8 cellular contexts compared by ENCODE assay signal in the genomic region with DNA sequence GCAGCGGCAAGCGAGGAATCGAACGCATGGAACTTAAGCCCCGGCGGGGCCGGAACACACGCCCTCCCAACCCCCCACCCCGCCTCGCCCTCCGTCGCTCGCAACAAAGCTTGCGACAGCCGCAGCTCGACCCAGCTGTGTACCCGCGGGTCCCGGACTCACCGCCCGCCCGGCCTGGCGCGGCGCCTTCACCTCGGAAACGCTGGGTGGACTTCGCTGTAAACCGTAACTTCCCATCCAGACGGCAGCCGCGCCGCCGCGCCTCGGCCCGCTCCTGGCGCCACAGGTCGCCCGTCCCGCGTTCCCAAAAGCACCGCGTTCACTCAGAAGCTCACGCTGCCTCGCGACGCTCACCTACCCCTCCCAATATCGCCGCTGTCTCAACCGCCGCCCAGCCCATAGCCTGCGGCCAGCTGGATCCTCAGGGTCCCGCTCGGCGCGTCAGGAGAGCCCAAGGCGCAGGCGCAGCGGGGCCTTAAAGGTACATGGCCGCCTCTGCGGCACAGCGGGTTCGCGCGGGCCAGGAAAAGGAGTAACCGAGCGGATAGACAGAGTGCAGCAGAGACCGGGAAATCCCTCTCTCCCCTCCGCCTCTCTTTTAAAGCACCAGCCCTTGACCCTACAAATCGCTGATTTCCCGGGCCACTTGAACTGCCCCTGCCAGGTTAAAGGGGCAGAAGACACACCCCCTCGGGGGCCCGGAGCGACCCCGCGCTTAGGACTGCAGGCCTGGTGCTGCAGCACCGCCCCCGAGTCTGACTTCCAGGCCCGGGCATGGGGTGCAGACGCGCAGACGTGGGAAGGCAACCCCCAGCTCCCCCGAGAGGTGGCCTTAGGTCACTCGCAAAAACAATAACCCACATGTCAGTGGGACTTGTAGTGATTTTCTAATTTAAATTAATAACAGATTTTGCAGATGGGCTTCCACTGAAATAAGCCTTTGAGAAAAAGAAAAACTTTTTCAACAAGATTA. TPM values are rescaled to one million over a fixed set of nuclear protein-coding genes. Genes with fewer than 3 reads are reported as not detected.
DNase-seq lines count a peak whose midpoint lies in the region; ATAC-seq, FAIRE-seq and TF ChIP-seq lines count a peak whose summit lies in the region.
"Not testable (repeated sequence)": the region's sequence is repeated elsewhere in the genome, so short reads cannot be mapped to it uniquely, and the experiment has no call there.

A gene with protein sequence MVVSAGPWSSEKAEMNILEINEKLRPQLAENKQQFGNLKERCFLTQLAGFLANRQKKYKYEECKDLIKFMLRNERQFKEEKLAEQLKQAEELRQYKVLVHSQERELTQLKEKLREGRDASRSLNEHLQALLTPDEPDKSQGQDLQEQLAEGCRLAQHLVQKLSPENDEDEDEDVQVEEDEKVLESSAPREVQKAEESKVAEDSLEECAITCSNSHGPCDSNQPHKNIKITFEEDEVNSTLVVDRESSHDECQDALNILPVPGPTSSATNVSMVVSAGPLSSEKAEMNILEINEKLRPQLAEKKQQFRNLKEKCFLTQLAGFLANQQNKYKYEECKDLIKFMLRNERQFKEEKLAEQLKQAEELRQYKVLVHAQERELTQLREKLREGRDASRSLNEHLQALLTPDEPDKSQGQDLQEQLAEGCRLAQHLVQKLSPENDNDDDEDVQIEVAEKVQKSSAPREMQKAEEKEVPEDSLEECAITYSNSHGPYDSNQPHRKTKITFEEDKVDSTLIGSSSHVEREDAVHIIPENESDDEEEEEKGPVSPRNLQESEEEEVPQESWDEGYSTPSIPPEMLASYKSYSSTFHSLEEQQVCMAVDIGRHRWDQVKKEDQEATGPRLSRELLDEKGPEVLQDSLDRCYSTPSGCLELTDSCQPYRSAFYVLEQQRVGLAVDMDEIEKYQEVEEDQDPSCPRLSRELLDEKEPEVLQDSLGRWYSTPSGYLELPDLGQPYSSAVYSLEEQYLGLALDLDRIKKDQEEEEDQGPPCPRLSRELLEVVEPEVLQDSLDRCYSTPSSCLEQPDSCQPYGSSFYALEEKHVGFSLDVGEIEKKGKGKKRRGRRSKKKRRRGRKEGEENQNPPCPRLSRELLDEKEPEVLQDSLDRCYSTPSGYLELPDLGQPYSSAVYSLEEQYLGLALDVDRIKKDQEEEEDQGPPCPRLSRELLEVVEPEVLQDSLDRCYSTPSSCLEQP (N-terminal part only) (minus strand): TSS at position 443 of the 973 bp plus-strand sequence. CDS start 21,412 bp downstream, outside the sequence.

- not testable (repeated sequence) for H3K27me3 Mint-ChIP-seq in astrocyte (ENCODE audit: low read depth, unreplicated experiment)

- H3K4me1 ChIP-seq in astrocyte (ENCODE audit: insufficient read depth, low read length); thymus (ENCODE audit: control insufficient read depth, insufficient read depth, low read length): not testable (repeated sequence)

- TF ChIP-seq CTCF in astrocyte (IDR thresholded peaks at IDR 0.05; ENCODE audit: insufficient read depth, low read depth, low read length), result not testable (repeated sequence)

- H3K9me3 Mint-ChIP-seq in astrocyte (ENCODE audit: unreplicated experiment), result not testable (repeated sequence)

- H3K4me3 ChIP-seq in astrocyte (ENCODE audit: insufficient read depth, low read depth, low read length) (peak within 1 kb of the TSS; percentile 46), thymus (ENCODE audit: low read length) (peak within 1 kb of the TSS; percentile 37)

- not testable (repeated sequence) for DNase-seq in GM12891 (ENCODE audit: insufficient read length, low spot score)
- DNase-seq in NAMALWA (ENCODE audit: low spot score) (peak; percentile 61), T-helper 9 cell (peak; percentile 8), astrocyte (ENCODE audit: low read depth) (peak; percentile 25), left cardiac atrium (peak; percentile 65), posterior vena cava (ENCODE audit: low spot score) (peak; percentile 89)

- not testable (repeated sequence) for H3K4me1 Mint-ChIP-seq in astrocyte (ENCODE audit: low read depth, unreplicated experiment)

- TF ChIP-seq POLR2A in GM12891 (IDR thresholded peaks at IDR 0.05; ENCODE audit: low read depth, low read length), result not testable (repeated sequence)

- not testable (repeated sequence) for H3K36me3 ChIP-seq in astrocyte (ENCODE audit: insufficient read depth, low read length); thymus (ENCODE audit: control insufficient read depth, insufficient read depth)

- peak within 1 kb of the TSS; percentile 90 for H3K27ac Mint-ChIP-seq in astrocyte (ENCODE audit: unreplicated experiment)

- under 1% methylated on average over 41 of the region's 85 CpGs for WGBS in thymus

- H4K20me1 ChIP-seq in astrocyte (ENCODE audit: insufficient read depth, low read length), result not testable (repeated sequence)

- not testable (repeated sequence) for H3K36me3 Mint-ChIP-seq in astrocyte (ENCODE audit: low read depth, unreplicated experiment)

- H3K27ac ChIP-seq in astrocyte (ENCODE audit: low read depth, low read length), result peak within 1 kb of the TSS; percentile 47
- not testable (repeated sequence) for H3K27ac ChIP-seq in thymus (ENCODE audit: low read depth)

- peak within 1 kb of the TSS; percentile 98 for H3K4me3 Mint-ChIP-seq in astrocyte (ENCODE audit: unreplicated experiment)

- H3K9ac ChIP-seq in astrocyte (ENCODE audit: low read length), result peak within 1 kb of the TSS; percentile 54

- peak within 1 kb of the TSS; percentile 67 for H3K4me2 ChIP-seq in astrocyte (ENCODE audit: low read length)

- not testable (repeated sequence) for H2AFZ ChIP-seq in astrocyte (ENCODE audit: low read depth, low read length)

- ATAC-seq in HG02623 (IDR thresholded peaks at IDR 0.05; ENCODE audit: unreplicated experiment) (peak; percentile 86), left cardiac atrium (peak; percentile 99 to 100)

- intact Hi-C loops in left cardiac atrium (cut with DNase I); posterior vena cava (cut with DNase I): not testable (repeated sequence)

- not testable (repeated sequence) for H3K79me2 ChIP-seq in astrocyte (ENCODE audit: insufficient read depth, low read length)

- not testable (repeated sequence) for H3K9me3 ChIP-seq in astrocyte (ENCODE audit: insufficient read depth, low read depth, low read length); thymus (ENCODE audit: control insufficient read depth)

- peak; percentile 84 for FAIRE-seq in GM12891 (lab: Jason Lieb, UNC)
- not testable (repeated sequence) for FAIRE-seq in astrocyte (lab: Jason Lieb, UNC)

- not testable (repeated sequence) for H3K27me3 ChIP-seq in astrocyte (ENCODE audit: insufficient read depth, low read length); thymus (ENCODE audit: control insufficient read depth, insufficient read depth)

RNA-seq across cellular contexts. Expression of the gene that starts here (rescaled TPM):
- 8.1 TPM for polyA plus RNA-seq in GM12891 (2012; ENCODE audit: low read depth, missing spikeins)
- total RNA-seq in astrocyte (18.5 and 19.5 TPM in 2 replicates), left cardiac atrium (10 to 100 TPM in 1 of 2 donors, 1 to 10 TPM in 1; 5.9 to 11.8 TPM), posterior vena cava (10 to 100 TPM; 15.2 to 22.8 TPM)
- 12.3 TPM for polyA plus RNA-seq in thymus
